11 cellular contexts compared by ENCODE assay signal in genomic region chr11:66906077-66906929, GRCh38. TPM values are rescaled to one million over a fixed set of nuclear protein-coding genes. Genes with fewer than 3 reads are reported as not detected.
DNase-seq lines count a peak whose midpoint lies in the region; ATAC-seq and TF ChIP-seq lines count a peak whose summit lies in the region.
"Had no signal": no experiment of that assay in that cellular context is flagged by ENCODE, and none has a peak within 500 bp of the region (broad histone marks: within the 10 kb centered on the region; RNA-seq: fewer than 3 reads in every experiment).

No MANE protein-coding gene starts in this region.

- no peak for TF ChIP-seq EP300 in suprapubic skin (IDR thresholded peaks at IDR 0.05)

- no peak overlapping the region for H3K4me3 Mint-ChIP-seq in CD8-positive, alpha-beta T cell
- H3K4me3 Mint-ChIP-seq: activated CD8-positive, alpha-beta T cell treated with anti-CD3 and anti-CD28 coated beads for 36 hours; activated naive CD8-positive, alpha-beta T cell; naive thymus-derived CD4-positive, alpha-beta T cell had no signal

- peak overlapping the region; percentile 7; the same call in 1 of the 2 replicates for H3K27ac ChIP-seq in HUES64 (ENCODE audit: low read depth, low read length)
- H3K27ac ChIP-seq in mammary epithelial cell (ENCODE audit: insufficient read depth, low read depth, low read length) = peak overlapping the region; percentile 81
- peak overlapping the region; percentile 16 for H3K27ac ChIP-seq in suprapubic skin
- H3K27ac ChIP-seq in CD8-positive, alpha-beta T cell (ENCODE audit: low read depth, low read length) = no peak overlapping the region

- in situ Hi-C loops in mammary epithelial cell (cut with MboI; ENCODE audit: low sequenced_read_pairs in 2 of 2) = no loop called here

- TF ChIP-seq POLR2A in suprapubic skin (IDR thresholded peaks at IDR 0.05) = no peak

- intact Hi-C loops in mammary epithelial cell (cut with micrococcal nuclease) = no loop called here
- intact Hi-C loops in CD8-positive, alpha-beta T cell (cut with DNase I, micrococcal nuclease) = no loop called here

- H3K27me3 Mint-ChIP-seq in CD8-positive, alpha-beta T cell (ENCODE audit: low read depth) = no peaks in the 10 kb centered on the region
- H3K27me3 Mint-ChIP-seq: activated CD8-positive, alpha-beta T cell treated with anti-CD3 and anti-CD28 coated beads for 36 hours; activated naive CD8-positive, alpha-beta T cell had no signal

- H3K9ac ChIP-seq in HUES64 (ENCODE audit: low read depth, low read length) = no peak overlapping the region
- H3K9ac ChIP-seq in mammary epithelial cell (ENCODE audit: insufficient read depth, low read length) = peak overlapping the region; percentile 96

- H3K4me3 ChIP-seq in HUES64 (ENCODE audit: low read length) (no peak overlapping the region), mammary epithelial cell (replicated peaks in 1 of 3; ENCODE audit: insufficient read depth in 1 of 3, low read depth in 2 of 3, low read length in 3 of 3) (peak overlapping the region; percentile 38 to 68 (median 44)), suprapubic skin (no peak overlapping the region)
- H3K4me3 ChIP-seq in CD8-positive, alpha-beta T cell (ENCODE audit: low read depth, low read length) = no peak overlapping the region
- H3K4me3 ChIP-seq: MG63 had no signal

- no peaks in the 10 kb centered on the region for H3K36me3 Mint-ChIP-seq in CD8-positive, alpha-beta T cell

- H3K9me3 Mint-ChIP-seq in CD8-positive, alpha-beta T cell = no peaks in the 10 kb centered on the region
- H3K9me3 Mint-ChIP-seq: activated CD8-positive, alpha-beta T cell treated with anti-CD3 and anti-CD28 coated beads for 36 hours; naive thymus-derived CD4-positive, alpha-beta T cell had no signal

- WGBS in HUES64 = 51% methylated on average over 16 of the region's 16 CpGs
- 8% methylated on average over 16 of the region's 16 CpGs for WGBS in mammary epithelial cell (ENCODE audit: low coverage, missing lambda C conversion rate)
- WGBS in suprapubic skin = 55% methylated on average over 14 of the region's 16 CpGs

- no peaks in the 10 kb centered on the region for H3K4me1 Mint-ChIP-seq in CD8-positive, alpha-beta T cell (ENCODE audit: low read depth)
- H3K4me1 Mint-ChIP-seq: naive thymus-derived CD4-positive, alpha-beta T cell had no signal

- no peaks in the 10 kb centered on the region for H3K27me3 ChIP-seq in HUES64 (ENCODE audit: insufficient read depth, low read length)
- H3K27me3 ChIP-seq in mammary epithelial cell (ENCODE audit: insufficient read depth, low read length) = no peaks in the 10 kb centered on the region
- H3K27me3 ChIP-seq in suprapubic skin = no peaks in the 10 kb centered on the region
- no peaks in the 10 kb centered on the region for H3K27me3 ChIP-seq in CD8-positive, alpha-beta T cell (ENCODE audit: insufficient read depth, low read length)
- H3K27me3 ChIP-seq: MG63 had no signal

- TF ChIP-seq CTCF in mammary epithelial cell (conservative IDR thresholded peaks at IDR 0.05 in 1 of 2, IDR thresholded peaks at IDR 0.05 in 1 of 2; ENCODE audit: extremely low read depth in 1 of 2, insufficient read depth in 1 of 2, low read depth in 1 of 2, low read length in 2 of 2) (no peak), suprapubic skin (IDR thresholded peaks at IDR 0.05) (no peak)
- TF ChIP-seq CTCF in CD8-positive, alpha-beta T cell (IDR thresholded peaks at IDR 0.05) = no peak

- BruUV-seq in mammary epithelial cell (replicated peaks; lab: Mats Ljungman, UMichigan) = TSS peak; percentile 92

- H3K4me2 ChIP-seq in mammary epithelial cell (ENCODE audit: insufficient read depth, low read depth, low read length) = peak overlapping the region; percentile 100

- H3K36me3 ChIP-seq in HUES64 (ENCODE audit: insufficient read depth, low read length) = no peaks in the 10 kb centered on the region
- H3K36me3 ChIP-seq in mammary epithelial cell (ENCODE audit: insufficient read depth, low read length) = peaks cover 4% of the 10 kb centered on the region
- no peaks in the 10 kb centered on the region for H3K36me3 ChIP-seq in suprapubic skin
- no peaks in the 10 kb centered on the region for H3K36me3 ChIP-seq in CD8-positive, alpha-beta T cell (ENCODE audit: insufficient read depth, low read length)
- H3K36me3 ChIP-seq: MG63 had no signal

- DNase-seq in mammary epithelial cell (peak; percentile 93), iPS-NIHi7 (ENCODE audit: extremely low spot score) (peak; percentile 55), suprapubic skin (ENCODE audit: low spot score in 2 of 2) (no peak), GOT3 (lab: John Stamatoyannopoulos, UW) (no peak)
- no peak for DNase-seq in CD8-positive, alpha-beta T cell
- DNase-seq: activated CD8-positive, alpha-beta T cell treated with anti-CD3 and anti-CD28 coated beads for 36 hours; MG63; naive thymus-derived CD4-positive, alpha-beta T cell had no signal

- no peak for ATAC-seq in GM21526 (IDR thresholded peaks at IDR 0.05; ENCODE audit: low FRiP score, unreplicated experiment)
- no peak for ATAC-seq in CD8-positive, alpha-beta T cell
- ATAC-seq: activated CD8-positive, alpha-beta T cell treated with anti-CD3 and anti-CD28 coated beads for 36 hours; naive thymus-derived CD4-positive, alpha-beta T cell had no signal

- dilution Hi-C loops in mammary epithelial cell (cut with HindIII; ENCODE audit: low sequenced_read_pairs) = no loop called here

- H2AFZ ChIP-seq in mammary epithelial cell (ENCODE audit: low read depth, low read length) = peak overlapping the region; percentile 63

- H3K9me3 ChIP-seq in HUES64 (ENCODE audit: insufficient read depth, low read depth, low read length) (no peaks in the 10 kb centered on the region), mammary epithelial cell (replicated peaks; ENCODE audit: insufficient read depth, low read length) (no peaks in the 10 kb centered on the region), suprapubic skin (no peaks in the 10 kb centered on the region)
- H3K9me3 ChIP-seq in CD8-positive, alpha-beta T cell (ENCODE audit: low read length) = no peaks in the 10 kb centered on the region
- H3K9me3 ChIP-seq: MG63 had no signal

- H3K4me1 ChIP-seq in HUES64 (ENCODE audit: insufficient read depth, low read length) (peaks cover 16% of the 10 kb centered on the region), mammary epithelial cell (ENCODE audit: insufficient read depth, low read length) (peaks cover 43% of the 10 kb centered on the region), suprapubic skin (peaks cover 22% of the 10 kb centered on the region)
- no peaks in the 10 kb centered on the region for H3K4me1 ChIP-seq in CD8-positive, alpha-beta T cell (ENCODE audit: insufficient read depth, low read length)

- CTCF ChIA-PET in mammary epithelial cell (lab: Charles Lee; ENCODE audit: low non-redundant PET) = interaction anchor here (0.7 kb wide), 1 partner anchor 14 kb away, joined by 4 read pairs; no protein-coding TSS in a partner anchor
- CTCF ChIA-PET in CD8-positive, alpha-beta T cell (lab: Charles Lee) = no interaction called here

- H4K20me1 ChIP-seq in mammary epithelial cell (ENCODE audit: insufficient read depth, low read length) = no peaks in the 10 kb centered on the region

- POLR2A ChIA-PET in CD8-positive, alpha-beta T cell (lab: Charles Lee) = no interaction called here

- peaks cover 40% of the 10 kb centered on the region for H3K79me2 ChIP-seq in mammary epithelial cell (ENCODE audit: insufficient read depth, low read length)

- no peak overlapping the region for H3K27ac Mint-ChIP-seq in CD8-positive, alpha-beta T cell
- H3K27ac Mint-ChIP-seq: activated CD8-positive, alpha-beta T cell treated with anti-CD3 and anti-CD28 coated beads for 36 hours; activated naive CD8-positive, alpha-beta T cell; naive thymus-derived CD4-positive, alpha-beta T cell had no signal

RNA-seq across cellular contexts. Expression of gene LRFN4, which starts 49.4 kb away (rescaled TPM):
- 32.4 TPM for polyA plus RNA-seq in HUES64 (2013, experiment 1 of 2)
- 26.4 TPM for polyA plus RNA-seq in HUES64 (2013, experiment 2 of 2)
- total RNA-seq in mammary epithelial cell = 10 to 100 TPM; 21.3 to 26.2 TPM
- 11.3 TPM for polyA plus RNA-seq in mammary epithelial cell
- polyA minus RNA-seq in mammary epithelial cell = 1.3 TPM
- 1 to 10 TPM; 6.0 to 8.5 (median 8.3) TPM for total RNA-seq in suprapubic skin
- 1 to 10 TPM; 1.7 to 2.3 TPM for total RNA-seq in CD8-positive, alpha-beta T cell
- polyA plus RNA-seq: naive thymus-derived CD4-positive, alpha-beta T cell had no signal

RNA-seq across cellular contexts. Expression of gene PC, which starts 51.9 kb away (rescaled TPM):
- 15.5 TPM for polyA plus RNA-seq in HUES64 (2013, experiment 1 of 2)
- 13.9 TPM for polyA plus RNA-seq in HUES64 (2013, experiment 2 of 2)
- total RNA-seq in mammary epithelial cell (10 to 100 TPM; 52.0 to 67.0 TPM), suprapubic skin (10 to 100 TPM; 10.8 to 25.4 (median 13.9) TPM)
- 37.1 TPM for polyA plus RNA-seq in mammary epithelial cell
- 89.7 TPM for polyA minus RNA-seq in mammary epithelial cell
- 1 to 10 TPM; 4.4 to 4.5 TPM for total RNA-seq in CD8-positive, alpha-beta T cell

Comparison
In these comparisons a context has a peak if more than half of its experiments do, and no peak if none do; other contexts are left out.
1. H3K4me3 ChIP-seq: peak in mammary epithelial cell (3 of 3); none in HUES64 (single experiment), suprapubic skin (single experiment) and CD8-positive, alpha-beta T cell (single experiment).
2. DNase-seq: peak in mammary epithelial cell (single experiment) and iPS-NIHi7 (single experiment); none in suprapubic skin (0 of 2), GOT3 (single experiment) and CD8-positive, alpha-beta T cell (0 of 7).